ENCODE assay signal across 24 cellular contexts in the genomic region with DNA sequence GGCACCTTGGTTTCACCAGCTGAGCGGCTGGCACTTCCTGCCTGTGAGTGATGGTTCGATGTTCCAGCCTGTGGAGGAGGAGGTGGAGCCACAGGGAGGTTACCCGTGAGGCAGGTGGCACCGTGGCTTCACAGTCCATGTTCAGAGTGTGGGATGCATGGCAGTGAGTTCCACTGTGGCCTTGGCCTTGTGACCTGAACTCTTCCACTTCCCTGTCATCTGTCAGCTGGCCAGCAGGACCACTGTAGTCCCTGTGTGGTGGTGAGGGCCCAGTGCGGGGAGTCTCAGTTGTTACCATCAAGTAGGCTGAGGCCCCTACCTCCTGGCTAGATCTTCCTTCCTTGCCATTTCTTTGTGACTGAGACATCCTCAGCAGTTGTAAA. TPM values are rescaled to one million over a fixed set of nuclear protein-coding genes. Genes with fewer than 3 reads are reported as not detected.
DNase-seq lines count a peak whose midpoint lies in the region; ATAC-seq, FAIRE-seq and TF ChIP-seq lines count a peak whose summit lies in the region.
"Had no signal": no experiment of that assay in that cellular context is flagged by ENCODE, and none has a peak within 500 bp of the region (broad histone marks: within the 10 kb centered on the region; RNA-seq: fewer than 3 reads in every experiment).

No MANE protein-coding gene starts in this region.

- ATAC-seq in DND-41 (ENCODE audit: insufficient read depth, low read depth) = peak; percentile 44; the same call in 1 of the 3 replicates
- ATAC-seq in GM21360 (IDR thresholded peaks at IDR 0.05; ENCODE audit: unreplicated experiment) = no peak
- ATAC-seq: body of pancreas had no signal

- no peaks in the 10 kb centered on the region for H3K27me3 ChIP-seq in DND-41 (ENCODE audit: insufficient read depth, low read length, poor library complexity)
- H3K27me3 ChIP-seq in H1 (replicated peaks in 1 of 4; ENCODE audit: control insufficient read depth in 3 of 4, extremely low read depth in 1 of 4, insufficient read depth in 3 of 4, low read length in 3 of 4) = no peaks in the 10 kb centered on the region
- H3K27me3 ChIP-seq in neutrophil = no peaks in the 10 kb centered on the region
- H3K27me3 ChIP-seq: body of pancreas, stomach, tibial artery had no signal

- no peak for TF ChIP-seq CTCF in DND-41 (IDR thresholded peaks at IDR 0.05; ENCODE audit: borderline replicate concordance, extremely low read depth, low read length, poor library complexity, severe bottlenecking)
- no peak for TF ChIP-seq CTCF in H1 (IDR thresholded peaks at IDR 0.05; ENCODE audit: control extremely low read depth in 1 of 3, insufficient read depth in 1 of 3, low read depth in 1 of 3, low read length in 3 of 3)
- no peak for TF ChIP-seq CTCF in neutrophil (IDR thresholded peaks at IDR 0.05)

- TF ChIP-seq RAD21 in H1 (IDR thresholded peaks at IDR 0.05 in 1 of 2, conservative IDR thresholded peaks at IDR 0.05 in 1 of 2; ENCODE audit: low read depth in 2 of 2, low read length in 2 of 2) = no peak

- H3K18ac ChIP-seq in H1 (ENCODE audit: extremely low read depth, low read length) = no peak overlapping the region

- H3K4me2 ChIP-seq in DND-41 (ENCODE audit: insufficient read depth, low read length) (no peak overlapping the region), H1 (ENCODE audit: insufficient read depth in 1 of 2, low read depth in 2 of 2, low read length in 2 of 2) (no peak overlapping the region)

- no peak overlapping the region for H2BK15ac ChIP-seq in H1 (ENCODE audit: low read length)

- no peak overlapping the region for H3K56ac ChIP-seq in H1 (replicated peaks; ENCODE audit: insufficient read length, low read depth, low read length)

- H4K91ac ChIP-seq in H1 (replicated peaks; ENCODE audit: insufficient read length, low read length) = no peak overlapping the region

- H2AK5ac ChIP-seq in H1 (ENCODE audit: low read depth, low read length) = no peak overlapping the region

- no peak for TF ChIP-seq POLR2A in H1 (IDR thresholded peaks at IDR 0.05; ENCODE audit: control extremely low read depth in 1 of 2, low read depth in 2 of 2, low read length in 2 of 2)

- no peak for FAIRE-seq in H1 (lab: Jason Lieb, UNC)
- FAIRE-seq: endometrium, islet of Langerhans had no signal

- H3K9ac ChIP-seq in DND-41 (ENCODE audit: low read depth, low read length) = no peak overlapping the region
- peak overlapping the region in 2 of 4 experiments; percentile 13 to 27; a peak in 1 of 7 replicates for H3K9ac ChIP-seq in H1 (replicated peaks in 1 of 4; ENCODE audit: extremely low read depth in 1 of 4, low read depth in 3 of 4, low read length in 3 of 4)

- no peak overlapping the region for H2BK5ac ChIP-seq in H1 (ENCODE audit: low read depth, low read length)

- no peak overlapping the region; the same call in 1 of the 2 replicates for H4K8ac ChIP-seq in H1 (ENCODE audit: extremely low read depth, insufficient read depth, low read length)

- no peak overlapping the region for H4K5ac ChIP-seq in H1 (ENCODE audit: insufficient read length, low read depth, low read length)

- H3K23me2 ChIP-seq in H1 (ENCODE audit: low read depth, low read length) = no peaks in the 10 kb centered on the region

- H3K36me3 ChIP-seq in DND-41 (ENCODE audit: insufficient read depth, low read length) (peaks cover 39% of the 10 kb centered on the region), H1 (ENCODE audit: control insufficient read depth in 2 of 4, insufficient read depth in 4 of 4, low read length in 3 of 4) (no peaks in the 10 kb centered on the region), neutrophil (peaks cover 5% of the 10 kb centered on the region)

- no peak overlapping the region for H2BK12ac ChIP-seq in H1 (ENCODE audit: low read depth, low read length)

- no peak overlapping the region for H2BK120ac ChIP-seq in H1 (replicated peaks; ENCODE audit: low read depth, low read length)

- H4K20me1 ChIP-seq in DND-41 (ENCODE audit: insufficient read depth, low read length) = peaks cover 90% of the 10 kb centered on the region
- H4K20me1 ChIP-seq in H1 (replicated peaks in 1 of 2; ENCODE audit: control insufficient read depth in 1 of 2, insufficient read depth in 2 of 2, low read length in 2 of 2) = peaks cover 16 to 37% of the 10 kb centered on the region in 2 experiments

- H3K4ac ChIP-seq in H1 (replicated peaks; ENCODE audit: insufficient read length, low read depth, low read length) = no peak overlapping the region

- TF ChIP-seq EP300 in H1 (IDR thresholded peaks at IDR 0.05; ENCODE audit: borderline replicate concordance in 1 of 2, low read depth in 2 of 2, low read length in 2 of 2) = no peak

- POLR2A ChIA-PET in H1 (lab: Charles Lee; ENCODE audit: partially characterized antibody) = interaction anchor here (0.7 to 4.9 kb wide), 3 partner anchors 16 to 331 kb away, joined by 3 to 28 read pairs (median 3); partner anchors contain the start of gene SMARCA4

- H3K79me1 ChIP-seq in H1 (ENCODE audit: low read depth, low read length) = peaks cover 29% of the 10 kb centered on the region

- no peak overlapping the region for H2BK20ac ChIP-seq in H1 (ENCODE audit: low read length)

- CTCF ChIA-PET in H1 (lab: Charles Lee; ENCODE audit: partially characterized antibody) = interaction anchor here (1.3 to 2.1 kb wide), 3 partner anchors 13 to 36 kb away, joined by 4 to 5 read pairs (median 5); no protein-coding TSS in a partner anchor

- H3K4me1 ChIP-seq in DND-41 (ENCODE audit: insufficient read depth, low read length) = peaks cover 3% of the 10 kb centered on the region; the same call in 1 of the 2 replicates
- peaks cover 0 to 3% (median 0%) of the 10 kb centered on the region in 4 experiments; a peak in 4 of 7 replicates for H3K4me1 ChIP-seq in H1 (replicated peaks in 1 of 4; ENCODE audit: control insufficient read depth in 3 of 4, insufficient read depth in 4 of 4, low read length in 3 of 4)
- peaks cover 5 to 11% of the 10 kb centered on the region in 2 experiments for H3K4me1 ChIP-seq in neutrophil (ENCODE audit: control insufficient read depth in 1 of 2, insufficient read depth in 1 of 2, low read depth in 1 of 2, low read length in 1 of 2)
- H3K4me1 ChIP-seq: HAP-1 had no signal

- WGBS in H1 (ENCODE audit: extremely low coverage in 1 of 2, insufficient coverage in 1 of 2, insufficient read length in 1 of 2, insufficient replicate concordance in 2 of 2, low coverage in 1 of 2, low lambda C conversion rate in 2 of 2, missing lambda C conversion rate in 1 of 2), 2 experiments = 97% methylated on average over 5 of the region's 5 CpGs; no CpG with 5 or more reads in 1 of the 2 experiments

- H2AFZ ChIP-seq in DND-41 (ENCODE audit: low read depth, low read length) (no peak overlapping the region), H1 (ENCODE audit: low read length) (no peak overlapping the region)

- DNase-seq in DND-41 (no peak), MV-4-11 (lab: John Stamatoyannopoulos, UW) (peak; percentile 36), H1 (ENCODE audit: low read depth in 1 of 2, low spot score in 2 of 2) (no peak), cerebellar nuclear complex (lab: John Stamatoyannopoulos, UW) (no peak), middle frontal gyrus (ENCODE audit: extremely low spot score, low spot score) (no peak)
- DNase-seq: activated CD4-positive, alpha-beta memory T cell treated with anti-CD3 and anti-CD28 coated beads for 36 hours; activated CD4-positive, CD25-positive, alpha-beta regulatory T cell; body of pancreas; CD8-positive, alpha-beta memory T cell; GDM1; left ventricle myocardium superior; NCI-H1092 treated with DMSO at 0.1 percent for 48 hours; NCI-H2029; NCI-H2227 treated with DMSO at 0.1 percent for 48 hours; NCI-H774; Right ventricle myocardium superior; stomach; tibial artery had no signal

- no peak overlapping the region for H3K14ac ChIP-seq in H1 (ENCODE audit: insufficient read length)

- H3K27ac ChIP-seq in DND-41 (ENCODE audit: low read length) (no peak overlapping the region; the same call in 1 of the 2 replicates), H1 (ENCODE audit: low read depth, low read length) (no peak overlapping the region), neutrophil (peak overlapping the region; percentile 25)
- H3K27ac ChIP-seq: body of pancreas, coronary artery, stomach had no signal

- H3K4me3 ChIP-seq in DND-41 (ENCODE audit: low read depth in 1 of 2, low read length in 2 of 2) (no peak overlapping the region), H1 (ENCODE audit: extremely low read depth in 1 of 4, insufficient read depth in 2 of 4, low read depth in 3 of 4, low read length in 4 of 4) (no peak overlapping the region), neutrophil (ENCODE audit: low read depth in 1 of 2, low read length in 1 of 2) (no peak overlapping the region)
- H3K4me3 ChIP-seq: body of pancreas, HAP-1, stomach, tibial artery had no signal

- peaks cover 95% of the 10 kb centered on the region for H3K79me2 ChIP-seq in DND-41 (ENCODE audit: insufficient read depth, low read length)
- H3K79me2 ChIP-seq in H1 (ENCODE audit: control insufficient read depth in 1 of 2, insufficient read depth in 2 of 2, low read length in 2 of 2) = peaks cover 23 to 92% of the 10 kb centered on the region in 2 experiments

- H3K9me3 ChIP-seq in DND-41 (ENCODE audit: insufficient read depth, low read length, severe bottlenecking) (no peaks in the 10 kb centered on the region), H1 (ENCODE audit: insufficient read depth in 2 of 2, low read depth in 1 of 2, low read length in 1 of 2) (no peaks in the 10 kb centered on the region; a peak in 1 of 4 replicates), neutrophil (no peaks in the 10 kb centered on the region)
- H3K9me3 ChIP-seq: body of pancreas, HAP-1, stomach, tibial artery had no signal

- no peak overlapping the region for H3K23ac ChIP-seq in H1 (ENCODE audit: insufficient read length)

RNA-seq across cellular contexts. Expression of gene SMARCA4, which starts 16.9 kb away (rescaled TPM):
- total RNA-seq in H1 (2021; fragmentation: NEBNext Ultra II Directional; extraction: Animal tissue kit (Norgen Biotek cat#: 25700)) = 263 TPM in 2 replicates
- polyA plus RNA-seq in H1 (2011; rRNA removed) = 86.4 and 137 TPM in 2 replicates
- 106 TPM for polyA plus RNA-seq in H1 (2011; cell fraction: cytosol; rRNA removed)
- 215 TPM for polyA plus RNA-seq in H1 (2011; cell fraction: nucleus; rRNA removed)
- polyA plus RNA-seq in H1 (2012, experiment 1 of 2) = 238 to 277 TPM (median 270 TPM) in 4 replicates
- 118 TPM for polyA plus RNA-seq in H1 (2012, experiment 2 of 2)
- polyA plus RNA-seq in H1 (2013, experiment 1 of 2) = 156 TPM
- polyA plus RNA-seq in H1 (2013, experiment 2 of 2) = 146 TPM
- 219 and 239 TPM in 2 replicates for polyA minus RNA-seq in H1 (2011; rRNA and poly(A)+ RNA removed)
- 184 TPM for polyA minus RNA-seq in H1 (2011; cell fraction: cytosol; rRNA and poly(A)+ RNA removed)
- polyA minus RNA-seq in H1 (2011; cell fraction: nucleus; rRNA and poly(A)+ RNA removed) = 185 TPM

RNA-seq across cellular contexts. Expression of gene TIMM29, which starts 49.2 kb away (rescaled TPM):
- 22.5 and 24.0 TPM in 2 replicates for total RNA-seq in H1 (2021; fragmentation: NEBNext Ultra II Directional; extraction: Animal tissue kit (Norgen Biotek cat#: 25700))
- polyA plus RNA-seq in H1 (2011; rRNA removed) = 15.9 and 24.2 TPM in 2 replicates
- polyA plus RNA-seq in H1 (2011; cell fraction: cytosol; rRNA removed) = 19.9 TPM
- 14.8 TPM for polyA plus RNA-seq in H1 (2011; cell fraction: nucleus; rRNA removed)
- 19.3 to 25.7 TPM (median 21.5 TPM) in 4 replicates for polyA plus RNA-seq in H1 (2012, experiment 1 of 2)
- polyA plus RNA-seq in H1 (2012, experiment 2 of 2) = 30.8 TPM
- 24.8 TPM for polyA plus RNA-seq in H1 (2013, experiment 1 of 2)
- polyA plus RNA-seq in H1 (2013, experiment 2 of 2) = 22.2 TPM
- 5.7 and 8.0 TPM in 2 replicates for polyA minus RNA-seq in H1 (2011; rRNA and poly(A)+ RNA removed)
- 12.0 TPM for polyA minus RNA-seq in H1 (2011; cell fraction: cytosol; rRNA and poly(A)+ RNA removed)
- polyA minus RNA-seq in H1 (2011; cell fraction: nucleus; rRNA and poly(A)+ RNA removed) = 16.6 TPM

RNA-seq across cellular contexts. Expression of gene YIPF2, which starts 49.3 kb away (rescaled TPM):
- total RNA-seq in H1 (2021; fragmentation: NEBNext Ultra II Directional; extraction: Animal tissue kit (Norgen Biotek cat#: 25700)) = 47.5 and 48.3 TPM in 2 replicates
- 112 and 151 TPM in 2 replicates for polyA plus RNA-seq in H1 (2011; rRNA removed)
- 91.7 TPM for polyA plus RNA-seq in H1 (2011; cell fraction: cytosol; rRNA removed)
- polyA plus RNA-seq in H1 (2011; cell fraction: nucleus; rRNA removed) = 125 TPM
- 24.9 to 55.5 TPM (median 50.4 TPM) in 4 replicates for polyA plus RNA-seq in H1 (2012, experiment 1 of 2)
- polyA plus RNA-seq in H1 (2012, experiment 2 of 2) = 58.3 TPM
- 47.5 TPM for polyA plus RNA-seq in H1 (2013, experiment 1 of 2)
- polyA plus RNA-seq in H1 (2013, experiment 2 of 2) = 47.1 TPM
- 31.4 and 45.4 TPM in 2 replicates for polyA minus RNA-seq in H1 (2011; rRNA and poly(A)+ RNA removed)
- polyA minus RNA-seq in H1 (2011; cell fraction: cytosol; rRNA and poly(A)+ RNA removed) = 41.3 TPM
- 49.0 TPM for polyA minus RNA-seq in H1 (2011; cell fraction: nucleus; rRNA and poly(A)+ RNA removed)
